Comparison of ENCODE assay signal across 8 cellular contexts in the genomic region with DNA sequence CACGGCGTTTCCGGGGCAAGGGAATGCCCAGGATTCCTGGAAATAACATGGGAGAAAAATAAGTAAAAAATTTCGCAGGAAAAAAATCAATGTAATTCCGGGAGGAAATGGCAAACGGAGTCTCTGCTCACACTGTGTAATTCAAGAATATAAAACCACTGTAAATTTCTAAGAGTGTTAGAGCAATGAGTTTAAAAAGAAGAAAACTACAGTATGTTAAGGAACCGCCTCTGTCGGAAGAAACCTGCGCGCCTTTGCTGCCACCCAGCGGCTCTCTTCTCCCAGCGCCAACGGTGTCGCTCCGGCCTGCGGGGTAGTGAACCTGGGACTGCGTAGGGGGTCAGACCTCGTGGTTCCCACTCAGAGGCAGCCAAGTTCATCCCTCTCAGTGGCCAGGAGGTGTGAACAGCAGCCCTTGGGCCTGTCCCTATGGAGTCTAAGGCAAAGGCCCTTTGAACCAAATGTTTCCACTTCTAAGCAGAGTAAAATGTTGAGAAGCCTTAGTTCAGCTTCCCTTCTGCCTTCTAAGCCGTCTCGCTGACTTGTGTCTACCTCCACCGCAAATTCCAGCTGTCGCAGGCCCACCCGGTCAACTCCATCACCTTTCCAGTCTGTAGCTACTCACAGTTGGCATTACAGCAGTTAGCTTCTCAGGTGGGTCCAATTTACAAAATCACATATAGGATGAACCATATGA. TPM values are rescaled to one million over a fixed set of nuclear protein-coding genes. Genes with fewer than 3 reads are reported as not detected.
DNase-seq lines count a peak whose midpoint lies in the region; ATAC-seq and TF ChIP-seq lines count a peak whose summit lies in the region.

No MANE protein-coding gene starts in this region.

- no peak overlapping the region for H4K5ac ChIP-seq in H9 (ENCODE audit: insufficient read length, low read depth, low read length)

- peak overlapping the region; percentile 59 for H2AFZ ChIP-seq in H9 (ENCODE audit: low read length)
- peak overlapping the region; percentile 91 for H2AFZ ChIP-seq in neural progenitor cell (replicated peaks)

- H2BK5ac ChIP-seq in H9 (ENCODE audit: insufficient read length, low read length): no peak overlapping the region

- H4K91ac ChIP-seq in H9 (ENCODE audit: insufficient read length, low read depth, low read length): no peak overlapping the region

- peak overlapping the region; percentile 74 to 83 for H3K4me3 Mint-ChIP-seq in H9
- H3K4me3 Mint-ChIP-seq in neural progenitor cell: peak overlapping the region; percentile 86

- H3K36me3 ChIP-seq in RWPE2 (ENCODE audit: low read depth) (no peaks in the 10 kb centered on the region), neural progenitor cell (no peaks in the 10 kb centered on the region)

- H2BK15ac ChIP-seq in H9 (ENCODE audit: low read depth, low read length): no peak overlapping the region

- no peak overlapping the region for H3K14ac ChIP-seq in H9 (ENCODE audit: insufficient read depth, low read length)

- no peak overlapping the region for H3K9ac ChIP-seq in H9 (ENCODE audit: extremely low read depth, insufficient read length, low read length)
- no peak overlapping the region for H3K9ac ChIP-seq in neural progenitor cell

- peak overlapping the region; percentile 73 for H3K4me2 ChIP-seq in H9 (ENCODE audit: insufficient read depth, insufficient read length, low read length)
- peak overlapping the region; percentile 82 for H3K4me2 ChIP-seq in neural progenitor cell

- H2BK20ac ChIP-seq in H9 (ENCODE audit: low read depth, low read length, poor library complexity, severe bottlenecking): no peak overlapping the region

- H3K27ac ChIP-seq in H9 (ENCODE audit: insufficient read length, low read depth, low read length): no peak overlapping the region
- H3K27ac ChIP-seq in RWPE2 (ENCODE audit: poor library complexity, severe bottlenecking): peak overlapping the region; percentile 57
- H3K27ac ChIP-seq in neural progenitor cell: no peak overlapping the region

- H4K20me1 ChIP-seq in H9 (ENCODE audit: control insufficient read depth, insufficient read depth, insufficient read length) (no peaks in the 10 kb centered on the region), neural progenitor cell (ENCODE audit: low read depth) (no peaks in the 10 kb centered on the region)

- H3K79me2 ChIP-seq in H9 (ENCODE audit: insufficient read depth, low read length): no peaks in the 10 kb centered on the region
- H3K79me2 ChIP-seq in neural progenitor cell (ENCODE audit: low read depth): no peaks in the 10 kb centered on the region

- no peaks in the 10 kb centered on the region; a peak in 1 of 7 replicates for H3K36me3 Mint-ChIP-seq in H9 (ENCODE audit: insufficient read depth in 1 of 3, low read depth in 3 of 3)
- no peaks in the 10 kb centered on the region for H3K36me3 Mint-ChIP-seq in neural progenitor cell

- H3K4ac ChIP-seq in H9 (ENCODE audit: low read depth, low read length): no peak overlapping the region

- H3F3A ChIP-seq in neural progenitor cell (ENCODE audit: low read depth): peaks cover 7% of the 10 kb centered on the region

- H3K27me3 ChIP-seq in H9 (ENCODE audit: insufficient read depth, low read length) (no peaks in the 10 kb centered on the region), RWPE2 (ENCODE audit: insufficient read depth, poor library complexity, severe bottlenecking) (no peaks in the 10 kb centered on the region), neural progenitor cell (peaks cover 17% of the 10 kb centered on the region)

- no peak overlapping the region for H3K23ac ChIP-seq in H9 (ENCODE audit: insufficient read length, low read depth, low read length)

- no peak overlapping the region for H3K56ac ChIP-seq in H9 (ENCODE audit: insufficient read length, low read depth, low read length)

- H3K9me3 ChIP-seq in H9 (ENCODE audit: control insufficient read depth, low read depth, low read length) (no peaks in the 10 kb centered on the region), RWPE2 (ENCODE audit: severe bottlenecking) (no peaks in the 10 kb centered on the region), neural progenitor cell (ENCODE audit: low read depth) (no peaks in the 10 kb centered on the region)

- peak; percentile 91 for TF ChIP-seq CTCF in H9 (conservative IDR thresholded peaks at IDR 0.05)
- peak; percentile 88 for TF ChIP-seq CTCF in LNCaP clone FGC (IDR thresholded peaks at IDR 0.05; ENCODE audit: control insufficient read depth, extremely low read depth, insufficient read depth)
- peak; percentile 100 for TF ChIP-seq CTCF in RWPE2 (IDR thresholded peaks at IDR 0.05; ENCODE audit: poor library complexity, severe bottlenecking)
- TF ChIP-seq CTCF in fibroblast of villous mesenchyme (IDR thresholded peaks at IDR 0.05; ENCODE audit: insufficient read depth, low read depth, low read length): peak; percentile 94
- peak; percentile 86 for TF ChIP-seq CTCF in neural progenitor cell (IDR thresholded peaks at IDR 0.05)

- no peak overlapping the region for H4K8ac ChIP-seq in H9 (replicated peaks; ENCODE audit: insufficient read length, low read depth, low read length)

- DNase-seq in GDM1 (lab: John Stamatoyannopoulos, UW) (peak; percentile 69), H9 (peak; percentile 88), LNCaP clone FGC (ENCODE audit: low read depth) (peak; percentile 41), RWPE2 (ENCODE audit: low spot score) (peak; percentile 85), activated gamma-delta T cell (lab: John Stamatoyannopoulos, UW) (peak; percentile 64), fibroblast of villous mesenchyme (ENCODE audit: low read depth) (peak; percentile 86), neural progenitor cell (ENCODE audit: low spot score) (peak; percentile 78), stromal cell of bone marrow (ENCODE audit: low read depth) (peak; percentile 62)

- H3K27ac Mint-ChIP-seq in H9 (no peak overlapping the region), neural progenitor cell (peak overlapping the region; percentile 43)

- H3K4me3 ChIP-seq in LNCaP clone FGC (ENCODE audit: low read depth, low read length) (peak overlapping the region; percentile 80), RWPE2 (ENCODE audit: severe bottlenecking) (peak overlapping the region; percentile 61), fibroblast of villous mesenchyme (ENCODE audit: low read depth, low read length) (peak overlapping the region; percentile 92), neural progenitor cell (peak overlapping the region; percentile 84)

- H3K79me1 ChIP-seq in H9 (ENCODE audit: insufficient read depth, low read depth, low read length, poor library complexity, severe bottlenecking): no peaks in the 10 kb centered on the region

- H3K4me1 Mint-ChIP-seq in H9 (peaks cover 6 to 10% of the 10 kb centered on the region in 2 experiments; a peak in 3 of 4 replicates), neural progenitor cell (peaks cover 8% of the 10 kb centered on the region)

- H3K27me3 Mint-ChIP-seq in H9 (ENCODE audit: low read depth): peaks cover 5% of the 10 kb centered on the region
- peaks cover 2% of the 10 kb centered on the region for H3K27me3 Mint-ChIP-seq in neural progenitor cell (ENCODE audit: insufficient read depth, low read depth)

- no CpG with 5 or more reads among the region's 23 CpGs for WGBS in H9 (ENCODE audit: extremely low coverage, insufficient read length, low lambda C conversion rate)

- H2BK12ac ChIP-seq in H9 (ENCODE audit: insufficient read length, low read depth, low read length): no peak overlapping the region

- no peaks in the 10 kb centered on the region for H3K4me1 ChIP-seq in H9 (ENCODE audit: insufficient read depth, low read length)
- no peaks in the 10 kb centered on the region for H3K4me1 ChIP-seq in RWPE2 (ENCODE audit: insufficient read depth, poor library complexity, severe bottlenecking)
- H3K4me1 ChIP-seq in neural progenitor cell: no peaks in the 10 kb centered on the region

- peak; percentile 85 for ATAC-seq in RWPE2 (ENCODE audit: low read depth)

- no peak overlapping the region for H3T11ph ChIP-seq in H9 (ENCODE audit: low read length)

- H2AK5ac ChIP-seq in H9 (ENCODE audit: insufficient read length, low read length): no peak overlapping the region

- no peak overlapping the region for H2BK120ac ChIP-seq in H9 (ENCODE audit: low read depth, low read length, poor library complexity, severe bottlenecking)

- H3K23me2 ChIP-seq in H9 (ENCODE audit: insufficient read length, low read depth, low read length, poor library complexity, severe bottlenecking): peaks cover 12% of the 10 kb centered on the region

- H3K18ac ChIP-seq in H9 (ENCODE audit: insufficient read length, low read depth, low read length): no peak overlapping the region

- no peaks in the 10 kb centered on the region for H3K9me3 Mint-ChIP-seq in H9
- no peaks in the 10 kb centered on the region for H3K9me3 Mint-ChIP-seq in neural progenitor cell

RNA-seq across cellular contexts. Expression of a gene that starts 0.9 kb away (rescaled TPM):
- total RNA-seq in H9 (2021): 6.0 and 6.8 TPM in 2 replicates
- total RNA-seq in fibroblast of villous mesenchyme: 7.8 and 8.4 TPM in 2 replicates
- total RNA-seq in neural progenitor cell (ENCODE audit: low replicate concordance): 2.3 and 3.6 TPM in 2 replicates

RNA-seq across cellular contexts. Expression of a gene that starts 28.4 kb away (rescaled TPM):
- total RNA-seq in H9 (2021) (10.4 and 11.5 TPM in 2 replicates), fibroblast of villous mesenchyme (7.3 and 8.1 TPM in 2 replicates), neural progenitor cell (ENCODE audit: low replicate concordance) (12.3 and 25.0 TPM in 2 replicates)

RNA-seq across cellular contexts. Expression of a gene that starts 28.5 kb away (rescaled TPM):
- total RNA-seq in H9 (2021) (6.7 and 9.0 TPM in 2 replicates), fibroblast of villous mesenchyme (12.2 and 20.3 TPM in 2 replicates), neural progenitor cell (ENCODE audit: low replicate concordance) (15.6 and 18.7 TPM in 2 replicates)
